11 cellular contexts compared by ENCODE assay signal in the genomic region with DNA sequence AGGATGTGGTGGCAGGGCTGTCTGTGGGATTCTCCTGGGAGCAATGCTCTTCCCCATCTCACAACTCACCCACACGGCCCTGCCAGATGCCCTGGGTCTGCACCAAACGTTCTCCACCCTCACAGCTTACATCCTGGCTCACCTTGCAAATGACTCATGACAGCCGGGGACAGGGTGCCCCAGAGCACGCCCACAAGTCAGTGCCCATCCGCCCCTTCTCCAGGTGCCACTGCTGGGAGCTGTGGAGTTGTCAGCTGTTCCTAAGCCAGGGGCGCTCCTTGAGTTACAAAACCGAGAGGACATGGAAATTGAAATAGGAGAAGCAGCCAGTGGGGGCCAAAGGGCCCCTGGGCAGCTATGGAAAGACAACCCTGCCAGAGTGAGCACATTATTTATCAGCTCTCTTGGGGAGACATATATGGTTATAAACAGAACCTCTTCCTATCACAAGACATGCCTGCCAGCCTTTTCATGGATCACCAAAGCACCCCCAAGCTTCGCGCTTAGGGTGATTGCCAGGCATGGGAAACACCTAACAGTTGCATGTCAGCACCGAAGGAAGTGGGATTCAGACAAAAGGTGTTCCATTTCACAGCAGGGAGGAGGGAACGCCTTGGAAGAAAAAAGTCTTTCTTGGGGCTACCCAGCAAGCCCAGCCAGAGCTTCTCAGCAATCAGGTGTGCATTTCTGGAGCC.
DNase-seq lines count a peak whose midpoint lies in the region; ATAC-seq and TF ChIP-seq lines count a peak whose summit lies in the region.
"Had no signal": no experiment of that assay in that cellular context is flagged by ENCODE, and none has a peak within 500 bp of the region (broad histone marks: within the 10 kb centered on the region; RNA-seq: fewer than 3 reads in every experiment).

No MANE protein-coding gene starts in this region.

- no peak for TF ChIP-seq CTCF in Loucy (conservative IDR thresholded peaks at IDR 0.05; ENCODE audit: low read length)

- no peak overlapping the region for H3K9ac ChIP-seq in BLaER1 treated with 17β-estradiol and CSF1 and Interleukin-3, amounts not matched to agents 10 nM and 100 nM
- H3K9ac ChIP-seq in Loucy (ENCODE audit: low read depth, low read length, poor library complexity, severe bottlenecking) = peak overlapping the region; percentile 71

- no peaks in the 10 kb centered on the region for H3K36me3 ChIP-seq in BLaER1 treated with 17β-estradiol and CSF1 and Interleukin-3, amounts not matched to agents 10 nM and 100 nM
- H3K36me3 ChIP-seq in Loucy (ENCODE audit: insufficient read depth, low read length) = no peaks in the 10 kb centered on the region
- H3K36me3 ChIP-seq: left lung had no signal

- peaks cover 55 to 67% (median 60%) of the 10 kb centered on the region in 10 experiments for H3K4me1 ChIP-seq in BLaER1 treated with 17β-estradiol and CSF1 and Interleukin-3, amounts not matched to agents 10 nM and 100 nM
- peaks cover 50% of the 10 kb centered on the region for H3K4me1 ChIP-seq in Loucy (ENCODE audit: insufficient read depth, low read length, poor library complexity, severe bottlenecking)

- peak; percentile 26 for ATAC-seq in left colon
- ATAC-seq in GM18909 (IDR thresholded peaks at IDR 0.05; ENCODE audit: poor library complexity, unreplicated experiment) = no peak

- no peaks in the 10 kb centered on the region for H3F3A ChIP-seq in Loucy (ENCODE audit: low read depth)

- H3K4me3 ChIP-seq in BLaER1 treated with 17β-estradiol and CSF1 and Interleukin-3, amounts not matched to agents 10 nM and 100 nM = no peak overlapping the region
- H3K4me3 ChIP-seq in Loucy (ENCODE audit: low read length, poor library complexity, severe bottlenecking) = peak overlapping the region; percentile 54
- H3K4me3 ChIP-seq: left lung had no signal

- no peaks in the 10 kb centered on the region for H3K79me2 ChIP-seq in Loucy (ENCODE audit: insufficient read depth, low read length)

- H3K4me2 ChIP-seq in BLaER1 treated with 17β-estradiol and CSF1 and Interleukin-3, amounts not matched to agents 10 nM and 100 nM = peak overlapping the region; percentile 28 to 91 (median 79)
- H3K4me2 ChIP-seq in Loucy (ENCODE audit: low read depth, low read length, poor library complexity, severe bottlenecking) = peak overlapping the region; percentile 82

- H3K27me3 ChIP-seq in BLaER1 treated with 17β-estradiol and CSF1 and Interleukin-3, amounts not matched to agents 10 nM and 100 nM = no peaks in the 10 kb centered on the region
- no peaks in the 10 kb centered on the region for H3K27me3 ChIP-seq in Loucy (ENCODE audit: insufficient read depth, low read length, poor library complexity, severe bottlenecking)
- H3K27me3 ChIP-seq: left lung had no signal

- no peak overlapping the region for H2AFZ ChIP-seq in Loucy (ENCODE audit: low read length)

- DNase-seq in SW480 (ENCODE audit: low spot score) (peak; percentile 98), left colon (peak in 1 of 2 donors; percentile 72), NCI-H1436 treated with DMSO at 0.1 percent for 48 hours (lab: John Stamatoyannopoulos, UW) (no peak), DMS 273 treated with DMSO at 0.1 percent for 48 hours (lab: John Stamatoyannopoulos, UW) (no peak)
- DNase-seq in stimulated activated CD4-positive, alpha-beta T cell treated with anti-CD3 and anti-CD28 coated beads, Interleukin-12 subunit alpha, Interleukin-12 subunit beta, amount 100 ng/mL, for 4 hours = no peak
- DNase-seq: NCI-H2081, RPMI8226 had no signal

- no peak overlapping the region for H3K27ac ChIP-seq in BLaER1 treated with 17β-estradiol and CSF1 and Interleukin-3, amounts not matched to agents 10 nM and 100 nM

- H4K20me1 ChIP-seq in BLaER1 treated with 17β-estradiol and CSF1 and Interleukin-3, amounts not matched to agents 10 nM and 100 nM = no peaks in the 10 kb centered on the region
- no peaks in the 10 kb centered on the region for H4K20me1 ChIP-seq in Loucy (ENCODE audit: insufficient read depth, low read length, poor library complexity, severe bottlenecking)

- no peaks in the 10 kb centered on the region for H3K9me3 ChIP-seq in BLaER1 treated with 17β-estradiol and CSF1 and Interleukin-3, amounts not matched to agents 10 nM and 100 nM (replicated peaks in 1 of 11)
- no peaks in the 10 kb centered on the region for H3K9me3 ChIP-seq in Loucy (ENCODE audit: insufficient read depth, low read depth, low read length)
- H3K9me3 ChIP-seq: left lung had no signal

- H3K9me2 ChIP-seq in Loucy (replicated peaks; ENCODE audit: low read depth, low read length) = no peaks in the 10 kb centered on the region

- intact Hi-C loops in left colon (cut with DNase I, micrococcal nuclease) = no loop called here
